In genomic region chr9:14183001-14183400, GRCh38 we compare ENCODE assay signal across 22 cellular contexts.
"Had no signal": no experiment of that assay in that cellular context is flagged by ENCODE, and none has a peak within 500 bp of the region (broad histone marks: within the 10 kb centered on the region; RNA-seq: fewer than 3 reads in every experiment).

No MANE protein-coding gene starts in this region.

- FAIRE-seq: endometrium had no signal

- H3K4me2 ChIP-seq: neural progenitor cell had no signal

- H3K36me3 ChIP-seq: gastrocnemius medialis, lower lobe of right lung, neural progenitor cell, right atrium auricular region, thyroid gland, upper lobe of right lung had no signal

- H3K27me3 ChIP-seq: gastrocnemius medialis, neural progenitor cell, right atrium auricular region, thyroid gland, upper lobe of right lung had no signal

- H2AFZ ChIP-seq: neural progenitor cell had no signal

- H3K9me3 ChIP-seq: gastrocnemius medialis, lower lobe of right lung, right atrium auricular region, thyroid gland, upper lobe of right lung had no signal

- DNase-seq: activated CD4-positive, alpha-beta T cell treated with anti-CD3 and anti-CD28 coated beads, Interleukin-2, amount 10 ng/mL, durations not matched to agents 24 days and 14 days; activated CD8-positive, alpha-beta memory T cell treated with anti-CD3 and anti-CD28 coated beads, Interleukin-2, amount 10 ng/mL, durations not matched to agents 7 days and 5 days; activated CD8-positive, alpha-beta T cell treated with anti-CD3 and anti-CD28 coated beads for 36 hours; activated effector memory CD4-positive, alpha-beta T cell treated with anti-CD3 and anti-CD28 coated beads, Interleukin-2, amount 50 U/mL, for 16 hours; activated naive CD4-positive, alpha-beta T cell treated with anti-CD3 and anti-CD28 coated beads, Interleukin-2, amount 10 ng/mL, durations not matched to agents 7 days and 5 days; activated T-cell treated with anti-CD3 and anti-CD28 coated beads for 4 hours; amygdala; gastrocnemius medialis; hippocampal formation; lower lobe of right lung; stimulated activated CD4-positive, alpha-beta T cell treated with anti-CD3 and anti-CD28 coated beads, Interleukin-1b, Interleukin-23, amount 100 ng/mL, for 48 hours; substantia nigra; SW 1271; T-helper 2 cell; thyroid gland; upper lobe of right lung had no signal

- H3K9ac ChIP-seq: neural progenitor cell had no signal

- H3K27ac ChIP-seq: lower lobe of right lung, neural progenitor cell, right atrium auricular region, thyroid gland, upper lobe of right lung had no signal

- H3K4me3 ChIP-seq: gastrocnemius medialis, lower lobe of right lung, neural progenitor cell, right atrium auricular region, skin epidermis, thyroid gland, upper lobe of right lung had no signal

- ATAC-seq: activated CD4-positive, CD25-positive, alpha-beta regulatory T cell treated with anti-CD3 and anti-CD28 coated beads, Interleukin-2, amount 50 U/mL, for 24 hours; activated CD8-positive, alpha-beta memory T cell treated with anti-CD3 and anti-CD28 coated beads, Interleukin-2, amount 10 ng/mL, durations not matched to agents 7 days and 5 days; activated CD8-positive, alpha-beta T cell treated with anti-CD3 and anti-CD28 coated beads for 36 hours; gastrocnemius medialis; naive thymus-derived CD8-positive, alpha-beta T cell; upper lobe of right lung had no signal
